In the genomic region with DNA sequence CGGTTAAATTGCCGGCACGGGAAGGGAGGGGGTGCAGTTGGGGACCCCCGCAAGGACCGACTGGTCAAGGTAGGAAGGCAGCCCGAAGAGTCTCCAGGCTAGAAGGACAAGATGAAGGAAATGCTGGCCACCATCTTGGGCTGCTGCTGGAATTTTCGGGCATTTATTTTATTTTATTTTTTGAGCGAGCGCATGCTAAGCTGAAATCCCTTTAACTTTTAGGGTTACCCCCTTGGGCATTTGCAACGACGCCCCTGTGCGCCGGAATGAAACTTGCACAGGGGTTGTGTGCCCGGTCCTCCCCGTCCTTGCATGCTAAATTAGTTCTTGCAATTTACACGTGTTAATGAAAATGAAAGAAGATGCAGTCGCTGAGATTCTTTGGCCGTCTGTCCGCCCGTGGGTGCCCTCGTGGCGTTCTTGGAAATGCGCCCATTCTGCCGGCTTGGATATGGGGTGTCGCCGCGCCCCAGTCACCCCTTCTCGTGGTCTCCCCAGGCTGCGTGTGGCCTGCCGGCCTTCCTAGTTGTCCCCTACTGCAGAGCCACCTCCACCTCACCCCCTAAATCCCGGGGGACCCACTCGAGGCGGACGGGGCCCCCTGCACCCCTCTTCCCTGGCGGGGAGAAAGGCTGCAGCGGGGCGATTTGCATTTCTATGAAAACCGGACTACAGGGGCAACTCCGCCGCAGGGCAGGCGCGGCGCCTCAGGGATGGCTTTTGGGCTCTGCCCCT, we compare ENCODE assay signal across 8 cellular contexts. TPM values are rescaled to one million over a fixed set of nuclear protein-coding genes. Genes with fewer than 3 reads are reported as not detected.
DNase-seq lines count a peak whose midpoint lies in the region; TF ChIP-seq lines count a peak whose summit lies in the region.

No MANE protein-coding gene starts in this region.

- H2AFZ ChIP-seq in MM.1S (ENCODE audit: low read length): peak overlapping the region; percentile 65

- no peaks in the 10 kb centered on the region for H4K20me1 ChIP-seq in MM.1S (ENCODE audit: insufficient read depth, low read length)

- no peaks in the 10 kb centered on the region for H3K9me2 ChIP-seq in MM.1S (replicated peaks; ENCODE audit: insufficient read depth, low read length)

- H3K4me2 ChIP-seq in MM.1S (ENCODE audit: low read depth, low read length): peak overlapping the region; percentile 98

- peak overlapping the region; percentile 95 for H3K4me3 ChIP-seq in BE2C (ENCODE audit: low read depth, low read length)
- H3K4me3 ChIP-seq in MM.1S (ENCODE audit: low read length): peak overlapping the region; percentile 65
- peak overlapping the region; percentile 36 for H3K4me3 ChIP-seq in mucosa of stomach (ENCODE audit: low read length)

- H3K36me3 ChIP-seq in BE2C (peaks cover 40% of the 10 kb centered on the region), MM.1S (replicated peaks; ENCODE audit: insufficient read depth, low read length) (no peaks in the 10 kb centered on the region), mucosa of stomach (ENCODE audit: control insufficient read depth, insufficient read depth, low read length) (peaks cover 12% of the 10 kb centered on the region)

- H3K4me1 ChIP-seq in BE2C (peaks cover 11% of the 10 kb centered on the region), MM.1S (ENCODE audit: low read length) (peaks cover 27% of the 10 kb centered on the region), mucosa of stomach (ENCODE audit: control insufficient read depth, insufficient read depth, low read length) (peaks cover 60% of the 10 kb centered on the region)

- H3K27ac ChIP-seq in MM.1S (ENCODE audit: low read length): no peak overlapping the region

- CTCF ChIA-PET in GM10248 (lab: Yijun Ruan, JAX): interaction anchor here (1.3 kb wide), 1 partner anchor 539 kb away, joined by 3 read pairs; no protein-coding TSS in a partner anchor

- no peak for DNase-seq in BE2C
- DNase-seq in MM.1S: peak; percentile 40
- DNase-seq in ecto neural progenitor cell (ENCODE audit: low spot score): peak; percentile 54
- DNase-seq in stimulated activated CD4-positive, alpha-beta T cell treated with anti-CD3 and anti-CD28 coated beads, Interleukin-4, amount 100 ng/mL, for 24 hours: no peak
- DNase-seq in GOT3 (lab: John Stamatoyannopoulos, UW): no peak
- DNase-seq in GM10248 (ENCODE audit: extremely low spot score): no peak
- DNase-seq in epidermal melanocyte (ENCODE audit: insufficient read length, low spot score): no peak

- POLR2A ChIA-PET in GM10248 (lab: Yijun Ruan, JAX): no interaction called here

- H3K27me3 ChIP-seq in BE2C (no peaks in the 10 kb centered on the region), MM.1S (replicated peaks; ENCODE audit: insufficient read depth, low read length) (peaks cover 58% of the 10 kb centered on the region), mucosa of stomach (ENCODE audit: control insufficient read depth, insufficient read depth, low read length) (peaks cover 18% of the 10 kb centered on the region)

- H3K9ac ChIP-seq in MM.1S (ENCODE audit: low read length) (no peak overlapping the region; the same call in 1 of the 2 replicates), mucosa of stomach (ENCODE audit: low read length) (peak overlapping the region; percentile 54)

- peaks cover 15% of the 10 kb centered on the region; the same call in 1 of the 2 replicates for H3F3A ChIP-seq in MM.1S (ENCODE audit: insufficient read depth, low read length)

- H3K9me3 ChIP-seq in BE2C: no peaks in the 10 kb centered on the region
- no peaks in the 10 kb centered on the region for H3K9me3 ChIP-seq in MM.1S (replicated peaks; ENCODE audit: insufficient read depth, low read length)
- H3K9me3 ChIP-seq in mucosa of stomach (ENCODE audit: control insufficient read depth, low read length): no peaks in the 10 kb centered on the region

- TF ChIP-seq CTCF in BE2C (IDR thresholded peaks at IDR 0.05; ENCODE audit: low read depth, low read length): no peak
- TF ChIP-seq CTCF in MM.1S (IDR thresholded peaks at IDR 0.05; ENCODE audit: low read length): no peak
- no peak for TF ChIP-seq CTCF in GM10248 (IDR thresholded peaks at IDR 0.05; ENCODE audit: control extremely low read depth, extremely low read depth, low read depth, missing control alignments)

- H3K79me2 ChIP-seq in MM.1S (ENCODE audit: low read length): 0 out of 2 replicates have a peak, but pooled peaks cover 3% of the 10 kb centered on the region

RNA-seq across cellular contexts. Expression of a gene that starts 0.5 kb away (rescaled TPM):
- polyA plus RNA-seq in BE2C (2012; ENCODE audit: insufficient read depth, insufficient read length, low read depth): 802 TPM

RNA-seq across cellular contexts. Expression of a gene that starts 34.7 kb away (rescaled TPM):
- 186 TPM for polyA plus RNA-seq in BE2C (2012; ENCODE audit: insufficient read depth, insufficient read length, low read depth)

Comparison
In these comparisons a context has a peak if more than half of its experiments do, and no peak if none do; other contexts are left out.
1. DNase-seq: peak in MM.1S (single experiment) and ecto neural progenitor cell (single experiment); none in BE2C (single experiment), stimulated activated CD4-positive, alpha-beta T cell treated with anti-CD3 and anti-CD28 coated beads, Interleukin-4, amount 100 ng/mL, for 24 hours (single experiment), GOT3 (single experiment), GM10248 (single experiment) and epidermal melanocyte (single experiment).
2. H3K4me3 ChIP-seq: peak in every context shown above with its lines; median percentile 95 in BE2C; 65 in MM.1S; 36 in mucosa of stomach.